In genomic region chr12:30989754-30990153, GRCh38 we compare ENCODE assay signal across 9 cellular contexts.
A peak's percentile ranks its signal among the peaks of the same experiment; 100 is the strongest.
DNase-seq lines count a peak whose midpoint lies in the region; ATAC-seq, FAIRE-seq and TF ChIP-seq lines count a peak whose summit lies in the region.
"Had no signal": no experiment of that assay in that cellular context is flagged by ENCODE, and none has a peak within 500 bp of the region (broad histone marks: within the 10 kb centered on the region; RNA-seq: fewer than 3 reads in every experiment).

No MANE protein-coding gene starts in this region.

- peak; percentile 30 for DNase-seq in activated naive CD4-positive, alpha-beta T cell treated with anti-CD3 and anti-CD28 coated beads for 36 hours
- no peak for DNase-seq in activated naive CD4-positive, alpha-beta T cell treated with anti-CD3 and anti-CD28 coated beads, Interleukin-2, amount 50 U/mL, for 16 hours
- peak; percentile 63 for DNase-seq in HuH-7 (ENCODE audit: low spot score)
- DNase-seq in SJCRH30, result peak; percentile 70 to 82
- peak; percentile 61 for DNase-seq in right atrium auricular region (ENCODE audit: low spot score)
- DNase-seq in GM19239 (ENCODE audit: insufficient read length, low spot score), result no peak
- no peak for DNase-seq in superior temporal gyrus (ENCODE audit: extremely low spot score)
- DNase-seq: naive B cell had no signal

- intact Hi-C loops in activated naive CD4-positive, alpha-beta T cell treated with anti-CD3 and anti-CD28 coated beads for 36 hours (cut with micrococcal nuclease), result no loop called here

- no peak overlapping the region for H3K27ac Mint-ChIP-seq in activated naive CD4-positive, alpha-beta T cell treated with anti-CD3 and anti-CD28 coated beads for 36 hours

- H3K4me1 Mint-ChIP-seq in activated naive CD4-positive, alpha-beta T cell treated with anti-CD3 and anti-CD28 coated beads for 36 hours (ENCODE audit: low read depth), result no peaks in the 10 kb centered on the region
- H3K4me1 Mint-ChIP-seq: naive B cell had no signal

- H3K4me1 ChIP-seq in SJCRH30, result 0 out of 2 replicates have a peak, but pooled peaks cover 3% of the 10 kb centered on the region
- peaks cover 0 to 7% of the 10 kb centered on the region in 2 donors for H3K4me1 ChIP-seq in right atrium auricular region

- H3K27me3 ChIP-seq in SJCRH30 (no peaks in the 10 kb centered on the region), right atrium auricular region (no peaks in the 10 kb centered on the region)

- H3K4me3 Mint-ChIP-seq in activated naive CD4-positive, alpha-beta T cell treated with anti-CD3 and anti-CD28 coated beads for 36 hours, result no peak overlapping the region
- H3K4me3 Mint-ChIP-seq: naive B cell had no signal

- no peak for FAIRE-seq in GM19239 (lab: Jason Lieb, UNC)

- no peaks in the 10 kb centered on the region for H3K9me3 ChIP-seq in SJCRH30 (replicated peaks)
- H3K9me3 ChIP-seq in right atrium auricular region, result no peaks in the 10 kb centered on the region

- no peaks in the 10 kb centered on the region for H3K36me3 Mint-ChIP-seq in activated naive CD4-positive, alpha-beta T cell treated with anti-CD3 and anti-CD28 coated beads for 36 hours (ENCODE audit: low read depth)
- H3K36me3 Mint-ChIP-seq: naive B cell had no signal

- H3K27ac ChIP-seq in SJCRH30, result no peak overlapping the region
- no peak overlapping the region for H3K27ac ChIP-seq in right atrium auricular region

- H3K36me3 ChIP-seq in SJCRH30 (no peaks in the 10 kb centered on the region), right atrium auricular region (no peaks in the 10 kb centered on the region)

- no peak for ATAC-seq in HG02623 (IDR thresholded peaks at IDR 0.05; ENCODE audit: unreplicated experiment)

- CTCF ChIA-PET in activated naive CD4-positive, alpha-beta T cell treated with anti-CD3 and anti-CD28 coated beads for 36 hours (lab: Charles Lee), result interaction anchor here (1.7 to 2.2 kb wide), 2 partner anchors 138 to 143 kb away, joined by 5 to 7 read pairs; no protein-coding TSS in a partner anchor

- TF ChIP-seq CTCF in right atrium auricular region (IDR thresholded peaks at IDR 0.05), result peak; percentile 20 to 65

- H3K9me3 Mint-ChIP-seq in activated naive CD4-positive, alpha-beta T cell treated with anti-CD3 and anti-CD28 coated beads for 36 hours, result no peaks in the 10 kb centered on the region
- H3K9me3 Mint-ChIP-seq: naive B cell had no signal

- no peaks in the 10 kb centered on the region for H3K27me3 Mint-ChIP-seq in activated naive CD4-positive, alpha-beta T cell treated with anti-CD3 and anti-CD28 coated beads for 36 hours (ENCODE audit: low read depth)
- H3K27me3 Mint-ChIP-seq: naive B cell had no signal

- H3K4me3 ChIP-seq in SJCRH30 (no peak overlapping the region), right atrium auricular region (no peak overlapping the region)

Comparison
In these comparisons a context has a peak if more than half of its experiments do, and no peak if none do; other contexts are left out.
1. DNase-seq: peak in activated naive CD4-positive, alpha-beta T cell treated with anti-CD3 and anti-CD28 coated beads for 36 hours (single experiment), HuH-7 (single experiment), SJCRH30 (2 of 2) and right atrium auricular region (single experiment); none in activated naive CD4-positive, alpha-beta T cell treated with anti-CD3 and anti-CD28 coated beads, Interleukin-2, amount 50 U/mL, for 16 hours (single experiment), GM19239 (single experiment) and superior temporal gyrus (single experiment).